ENCODE assay signal across 1 cellular context in genomic region chr11:62857541-62857982, GRCh38.
TF ChIP-seq lines count a peak whose summit lies in the region.

No MANE protein-coding gene starts in this region.

TF ChIP-seq in endothelial cell of umbilical vein, 7 proteins besides CTCF, POLR2A, EP300 and RAD21:
- no peak for TF ChIP-seq EZH2 (IDR thresholded peaks at IDR 0.05; ENCODE audit: borderline replicate concordance, low read depth, low read length, severe bottlenecking)
- TF ChIP-seq FOS (IDR thresholded peaks at IDR 0.05; ENCODE audit: borderline replicate concordance, insufficient read depth, low read length) = no peak
- no peak for TF ChIP-seq POLR2AphosphoS5 (IDR thresholded peaks at IDR 0.05; ENCODE audit: insufficient read depth, low read depth, low read length)
- TF ChIP-seq GATA2 (IDR thresholded peaks at IDR 0.05; ENCODE audit: insufficient read depth, insufficient read length, low read depth, low read length) = no peak
